ENCODE assay signal across 6 cellular contexts in the genomic region with DNA sequence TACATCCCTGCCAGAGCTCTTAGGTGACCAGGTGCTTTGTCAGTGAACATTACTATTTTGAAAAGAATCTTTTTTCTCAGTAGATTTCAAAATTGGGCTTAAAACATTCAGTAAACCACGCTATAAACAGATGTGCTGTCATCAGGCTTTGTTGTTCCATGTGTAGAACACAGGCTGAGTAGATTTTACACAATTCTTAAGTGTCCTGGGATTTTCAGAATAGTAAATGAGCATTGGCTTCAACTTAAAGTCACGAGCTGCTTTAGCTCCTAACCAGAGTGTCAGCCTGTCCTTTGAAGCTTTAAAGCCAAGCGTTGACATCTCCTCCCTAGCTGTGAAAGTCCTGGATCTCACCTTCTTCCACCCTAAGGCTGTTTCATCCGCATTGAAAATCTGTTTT.
"Had no signal": no experiment of that assay in that cellular context is flagged by ENCODE, and none has a peak within 500 bp of the region (broad histone marks: within the 10 kb centered on the region; RNA-seq: fewer than 3 reads in every experiment).

No MANE protein-coding gene starts in this region.

- ATAC-seq: HepG2, K562 had no signal

- DNase-seq: IMR-90, KBM-7, KG1 had no signal

- H3K27ac ChIP-seq: HL-60 had no signal

- H3K4me3 ChIP-seq: K562 had no signal
